Comparison of ENCODE assay signal across 17 cellular contexts in genomic region chr20:4710106-4710475, GRCh38. TPM values are rescaled to one million over a fixed set of nuclear protein-coding genes. Genes with fewer than 3 reads are reported as not detected.
DNase-seq lines count a peak whose midpoint lies in the region; ATAC-seq, FAIRE-seq and TF ChIP-seq lines count a peak whose summit lies in the region.
"Had no signal": no experiment of that assay in that cellular context is flagged by ENCODE, and none has a peak within 500 bp of the region (broad histone marks: within the 10 kb centered on the region; RNA-seq: fewer than 3 reads in every experiment).

No MANE protein-coding gene starts in this region.

- TF ChIP-seq POLR2A in H1 (IDR thresholded peaks at IDR 0.05; ENCODE audit: control extremely low read depth in 1 of 2, low read depth in 2 of 2, low read length in 2 of 2), result no peak

- no peak overlapping the region for H3K23ac ChIP-seq in H1 (ENCODE audit: insufficient read length)

- H3K36me3 ChIP-seq in BLaER1 (no peaks in the 10 kb centered on the region), H1 (ENCODE audit: control insufficient read depth in 2 of 4, insufficient read depth in 4 of 4, low read length in 3 of 4) (no peaks in the 10 kb centered on the region), A673 (ENCODE audit: insufficient read depth, low read length, poor library complexity, severe bottlenecking) (no peaks in the 10 kb centered on the region)

- TF ChIP-seq RAD21 in H1 (IDR thresholded peaks at IDR 0.05 in 1 of 2, conservative IDR thresholded peaks at IDR 0.05 in 1 of 2; ENCODE audit: low read depth in 2 of 2, low read length in 2 of 2), result no peak

- H3K4ac ChIP-seq in H1 (replicated peaks; ENCODE audit: insufficient read length, low read depth, low read length), result no peak overlapping the region

- no peak overlapping the region for H3K4me3 Mint-ChIP-seq in osteocyte (ENCODE audit: unreplicated experiment)
- H3K4me3 Mint-ChIP-seq: CD14-positive monocyte; CD4-positive, alpha-beta memory T cell had no signal

- TF ChIP-seq CTCF in H1 (IDR thresholded peaks at IDR 0.05; ENCODE audit: control extremely low read depth in 1 of 3, insufficient read depth in 1 of 3, low read depth in 1 of 3, low read length in 3 of 3) (no peak), osteocyte (IDR thresholded peaks at IDR 0.05) (no peak), A673 (conservative IDR thresholded peaks at IDR 0.05; ENCODE audit: low read depth, low read length) (no peak)

- H2BK12ac ChIP-seq in H1 (ENCODE audit: low read depth, low read length), result no peak overlapping the region

- H4K5ac ChIP-seq in H1 (ENCODE audit: insufficient read length, low read depth, low read length), result no peak overlapping the region

- WGBS in H1 (ENCODE audit: extremely low coverage in 1 of 2, insufficient coverage in 1 of 2, insufficient read length in 1 of 2, insufficient replicate concordance in 2 of 2, low coverage in 1 of 2, low lambda C conversion rate in 2 of 2, missing lambda C conversion rate in 1 of 2), 2 experiments, result 88% methylated on average over 6 of the region's 6 CpGs; no CpG with 5 or more reads in 1 of the 2 experiments

- H3K27ac ChIP-seq in BLaER1, result no peak overlapping the region
- no peak overlapping the region for H3K27ac ChIP-seq in H1 (ENCODE audit: low read depth, low read length)
- H3K27ac ChIP-seq in A673 (ENCODE audit: low read depth, low read length, poor library complexity, severe bottlenecking), result no peak overlapping the region

- CTCF ChIA-PET in H1 (lab: Charles Lee; ENCODE audit: partially characterized antibody) (no interaction called here), A673 (lab: Charles Lee) (interaction anchor here (0.7 kb wide), 1 partner anchor 107 kb away, joined by 6 read pairs; no protein-coding TSS in a partner anchor)

- no peak overlapping the region for H3K18ac ChIP-seq in H1 (ENCODE audit: extremely low read depth, low read length)

- H2BK120ac ChIP-seq in H1 (replicated peaks; ENCODE audit: low read depth, low read length), result no peak overlapping the region

- H3K79me1 ChIP-seq in H1 (ENCODE audit: low read depth, low read length), result no peaks in the 10 kb centered on the region

- no peak overlapping the region for H3K56ac ChIP-seq in H1 (replicated peaks; ENCODE audit: insufficient read length, low read depth, low read length)

- POLR2A ChIA-PET in H1 (lab: Charles Lee; ENCODE audit: partially characterized antibody), result no interaction called here
- POLR2A ChIA-PET in A673 (lab: Charles Lee; ENCODE audit: low non-redundant PET), result interaction anchor here (0.6 kb wide), 1 partner anchor 17 kb away, joined by 3 read pairs; no protein-coding TSS in a partner anchor

- H4K20me1 ChIP-seq in BLaER1, result no peaks in the 10 kb centered on the region
- H4K20me1 ChIP-seq in H1 (replicated peaks in 1 of 2; ENCODE audit: control insufficient read depth in 1 of 2, insufficient read depth in 2 of 2, low read length in 2 of 2), result no peaks in the 10 kb centered on the region

- H3K4me2 ChIP-seq in BLaER1 (peak overlapping the region; percentile 30; the same call in 1 of the 2 replicates), H1 (ENCODE audit: insufficient read depth in 1 of 2, low read depth in 2 of 2, low read length in 2 of 2) (no peak overlapping the region; a peak in 1 of 4 replicates)

- DNase-seq in NCI-H526 (lab: John Stamatoyannopoulos, UW) (peak; percentile 67 to 90), H1 (ENCODE audit: low read depth in 1 of 2, low spot score in 2 of 2) (no peak), osteocyte (ENCODE audit: extremely low spot score, unreplicated experiment) (peak; percentile 62), A673 (ENCODE audit: low spot score) (no peak)
- DNase-seq: ACHN; AML-193; CD4-positive, alpha-beta memory T cell; DMS79 treated with DMSO at 0.1 percent for 48 hours; GF-D8; HCEC 1CT; IMR-90 had no signal

- no peaks in the 10 kb centered on the region for H3K36me3 Mint-ChIP-seq in osteocyte (ENCODE audit: unreplicated experiment)
- H3K36me3 Mint-ChIP-seq: CD14-positive monocyte; CD4-positive, alpha-beta memory T cell had no signal

- no peak overlapping the region for H4K8ac ChIP-seq in H1 (ENCODE audit: extremely low read depth, insufficient read depth, low read length)

- H3K9ac ChIP-seq in BLaER1, result no peak overlapping the region
- H3K9ac ChIP-seq in H1 (replicated peaks in 1 of 4; ENCODE audit: extremely low read depth in 1 of 4, low read depth in 3 of 4, low read length in 3 of 4), result no peak overlapping the region

- H3K27me3 ChIP-seq in BLaER1 (no peaks in the 10 kb centered on the region), H1 (replicated peaks in 1 of 4; ENCODE audit: control insufficient read depth in 3 of 4, extremely low read depth in 1 of 4, insufficient read depth in 3 of 4, low read length in 3 of 4) (no peaks in the 10 kb centered on the region), A673 (replicated peaks; ENCODE audit: insufficient read depth, low read depth, low read length, poor library complexity) (no peaks in the 10 kb centered on the region)

- no peak overlapping the region for H2AK5ac ChIP-seq in H1 (ENCODE audit: low read depth, low read length)

- 0 out of 2 replicates have a peak overlapping the region, but pooled peaks have one; percentile 54 for H2BK15ac ChIP-seq in H1 (ENCODE audit: low read length)

- H2BK5ac ChIP-seq in H1 (ENCODE audit: low read depth, low read length), result no peak overlapping the region

- no peaks in the 10 kb centered on the region for H3K23me2 ChIP-seq in H1 (ENCODE audit: low read depth, low read length)

- no peak overlapping the region for H3K4me3 ChIP-seq in BLaER1
- no peak overlapping the region for H3K4me3 ChIP-seq in H1 (ENCODE audit: extremely low read depth in 1 of 4, insufficient read depth in 2 of 4, low read depth in 3 of 4, low read length in 4 of 4)
- no peak overlapping the region for H3K4me3 ChIP-seq in A673 (ENCODE audit: low read depth, low read length, poor library complexity, severe bottlenecking)
- H3K4me3 ChIP-seq: K562 had no signal

- no peak for ATAC-seq in HG02759 (IDR thresholded peaks at IDR 0.05; ENCODE audit: unreplicated experiment)
- ATAC-seq: K562 had no signal

- H3K4me1 Mint-ChIP-seq in osteocyte (ENCODE audit: unreplicated experiment), result no peaks in the 10 kb centered on the region

- no peaks in the 10 kb centered on the region for H3K79me2 ChIP-seq in H1 (ENCODE audit: control insufficient read depth in 1 of 2, insufficient read depth in 2 of 2, low read length in 2 of 2)

- FAIRE-seq in H1 (lab: Jason Lieb, UNC), result no peak
- FAIRE-seq: HTR-8/SVneo, K562 had no signal

- H3K4me1 ChIP-seq in BLaER1 (peaks cover 19% of the 10 kb centered on the region; the same call in 1 of the 2 replicates), H1 (replicated peaks in 1 of 4; ENCODE audit: control insufficient read depth in 3 of 4, insufficient read depth in 4 of 4, low read length in 3 of 4) (peaks cover 0 to 5% (median 0%) of the 10 kb centered on the region in 4 experiments; a peak in 3 of 7 replicates), A673 (ENCODE audit: insufficient read depth, low read length, poor library complexity, severe bottlenecking) (no peaks in the 10 kb centered on the region)

- no peak overlapping the region for H2BK20ac ChIP-seq in H1 (ENCODE audit: low read length)

- H3K14ac ChIP-seq in H1 (ENCODE audit: insufficient read length), result no peak overlapping the region

- no peak overlapping the region for H4K91ac ChIP-seq in H1 (replicated peaks; ENCODE audit: insufficient read length, low read length)

- no peak overlapping the region for H3K27ac Mint-ChIP-seq in osteocyte (ENCODE audit: unreplicated experiment)
- H3K27ac Mint-ChIP-seq: CD4-positive, alpha-beta memory T cell had no signal

- TF ChIP-seq EP300 in H1 (IDR thresholded peaks at IDR 0.05; ENCODE audit: borderline replicate concordance in 1 of 2, low read depth in 2 of 2, low read length in 2 of 2), result no peak

- H3K9me3 Mint-ChIP-seq in osteocyte (ENCODE audit: unreplicated experiment), result peaks cover 4% of the 10 kb centered on the region

- peaks cover 9% of the 10 kb centered on the region for H3K27me3 Mint-ChIP-seq in osteocyte (ENCODE audit: unreplicated experiment)

- no TSS peak for BruUV-seq in A673 (replicated peaks; lab: Mats Ljungman, UMichigan)

- intact Hi-C loops in A673 (cut with micrococcal nuclease; ENCODE audit: unreplicated experiment), result no loop called here

- H3K9me3 ChIP-seq in BLaER1 (no peaks in the 10 kb centered on the region), H1 (ENCODE audit: insufficient read depth in 2 of 2, low read depth in 1 of 2, low read length in 1 of 2) (no peaks in the 10 kb centered on the region), A673 (ENCODE audit: low read depth, low read length, poor library complexity, severe bottlenecking) (no peaks in the 10 kb centered on the region)

- H2AFZ ChIP-seq in H1 (ENCODE audit: low read length), result no peak overlapping the region; the same call in 1 of the 2 replicates

TF ChIP-seq in H1, 55 proteins besides CTCF, POLR2A, EP300 and RAD21 (continues in another document):
- no peak for TF ChIP-seq SIX5 (IDR thresholded peaks at IDR 0.05; ENCODE audit: low read depth, low read length)
- TF ChIP-seq RNF2 (IDR thresholded peaks at IDR 0.05; ENCODE audit: borderline replicate concordance, low read depth, low read length, missing control alignments, poor library complexity, severe bottlenecking), result no peak

RNA-seq across cellular contexts. Expression of gene PRND, which starts 11.6 kb away (rescaled TPM):
- 0.08 and 0.11 TPM in 2 replicates for total RNA-seq in H1 (2021; fragmentation: NEBNext Ultra II Directional; extraction: Animal tissue kit (Norgen Biotek cat#: 25700))
- 0.03 and 0.09 TPM in 2 replicates for polyA plus RNA-seq in H1 (2011; rRNA removed)
- 0.05 TPM for polyA plus RNA-seq in H1 (2011; cell fraction: cytosol; rRNA removed)
- polyA plus RNA-seq in H1 (2011; cell fraction: nucleus; rRNA removed), result 0.09 TPM
- 0.14 to 0.17 TPM in 2 of 4 replicates, not detected in the others for polyA plus RNA-seq in H1 (2012, experiment 1 of 2)
- not detected for polyA plus RNA-seq in H1 (2012, experiment 2 of 2)
- 0.04 TPM for polyA plus RNA-seq in H1 (2013, experiment 1 of 2)
- 0.06 TPM for polyA plus RNA-seq in H1 (2013, experiment 2 of 2)
- polyA minus RNA-seq in H1 (2011; rRNA and poly(A)+ RNA removed), result 0.05 and 0.06 TPM in 2 replicates
- polyA minus RNA-seq in H1 (2011; cell fraction: cytosol; rRNA and poly(A)+ RNA removed), result not detected
- not detected for polyA minus RNA-seq in H1 (2011; cell fraction: nucleus; rRNA and poly(A)+ RNA removed)
- total RNA-seq in osteocyte, result not detected in 2 replicates
- 0.09 TPM in 1 of 2 replicates, not detected in the other for total RNA-seq in A673 (2021)
- total RNA-seq: CD4-positive, alpha-beta memory T cell; IMR-90; K562 had no signal
- polyA plus RNA-seq: BJ, CD14-positive monocyte, IMR-90, K562 had no signal

RNA-seq across cellular contexts. Expression of gene PRNP, which starts 23.8 kb away (rescaled TPM):
- 21.9 and 23.5 TPM in 2 replicates for total RNA-seq in H1 (2021; fragmentation: NEBNext Ultra II Directional; extraction: Animal tissue kit (Norgen Biotek cat#: 25700))
- 18.9 and 25.8 TPM in 2 replicates for polyA plus RNA-seq in H1 (2011; rRNA removed)
- 31.2 TPM for polyA plus RNA-seq in H1 (2011; cell fraction: cytosol; rRNA removed)
- polyA plus RNA-seq in H1 (2011; cell fraction: nucleus; rRNA removed), result 25.0 TPM
- polyA plus RNA-seq in H1 (2012, experiment 1 of 2), result 24.7 to 33.4 TPM (median 28.0 TPM) in 4 replicates
- polyA plus RNA-seq in H1 (2012, experiment 2 of 2), result 3.5 TPM
- 28.4 TPM for polyA plus RNA-seq in H1 (2013, experiment 1 of 2)
- 38.6 TPM for polyA plus RNA-seq in H1 (2013, experiment 2 of 2)
- polyA minus RNA-seq in H1 (2011; rRNA and poly(A)+ RNA removed), result 37.5 and 68.5 TPM in 2 replicates
- polyA minus RNA-seq in H1 (2011; cell fraction: cytosol; rRNA and poly(A)+ RNA removed), result 25.4 TPM
- 14.9 TPM for polyA minus RNA-seq in H1 (2011; cell fraction: nucleus; rRNA and poly(A)+ RNA removed)
- total RNA-seq in osteocyte (64.7 and 68.8 TPM in 2 replicates), A673 (2021) (86.9 and 117 TPM in 2 replicates)

Comparison
In these comparisons a context has a peak if more than half of its experiments do, and no peak if none do; other contexts are left out.
1. DNase-seq: peak in NCI-H526 (2 of 2) and osteocyte (single experiment); none in H1 (0 of 2) and A673 (single experiment).